Comparison of ENCODE assay signal across 16 cellular contexts in the genomic region with DNA sequence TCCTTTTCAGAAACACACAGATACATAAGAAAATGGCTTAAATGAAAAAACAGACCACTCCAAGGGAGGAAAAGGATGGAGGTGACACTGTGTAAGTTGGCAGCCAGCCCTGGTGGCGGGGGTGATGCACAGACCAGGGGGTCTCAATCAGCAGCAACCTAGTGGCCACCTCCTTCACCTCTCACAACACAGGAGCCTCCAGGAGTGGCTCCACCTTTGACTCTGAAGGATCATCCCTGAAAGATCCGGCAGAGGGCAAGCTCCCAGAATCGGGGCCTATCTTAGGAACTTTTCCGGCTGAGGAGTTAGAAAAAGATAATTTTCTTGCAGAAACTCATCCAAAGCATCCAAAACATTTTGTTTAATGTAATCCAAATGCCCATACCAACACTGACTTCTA. TPM values are rescaled to one million over a fixed set of nuclear protein-coding genes. Genes with fewer than 3 reads are reported as not detected.
A peak's percentile ranks its signal among the peaks of the same experiment; 100 is the strongest.
DNase-seq lines count a peak whose midpoint lies in the region; ATAC-seq and TF ChIP-seq lines count a peak whose summit lies in the region.
"Had no signal": no experiment of that assay in that cellular context is flagged by ENCODE, and none has a peak within 500 bp of the region (broad histone marks: within the 10 kb centered on the region; RNA-seq: fewer than 3 reads in every experiment).

No MANE protein-coding gene starts in this region.

- H3K36me3 ChIP-seq in heart left ventricle (no peaks in the 10 kb centered on the region), psoas muscle (ENCODE audit: insufficient read depth in 1 of 2, low read depth in 1 of 2) (no peaks in the 10 kb centered on the region), MG63 (no peaks in the 10 kb centered on the region)

- H3K4me3 ChIP-seq in heart left ventricle, result no peak overlapping the region
- H3K4me3 ChIP-seq in right cardiac atrium (ENCODE audit: low read length), result no peak overlapping the region
- H3K4me3 ChIP-seq in AG09309 (ENCODE audit: control insufficient read depth, low read depth, low read length), result no peak overlapping the region
- no peak overlapping the region for H3K4me3 ChIP-seq in psoas muscle
- H3K4me3 ChIP-seq in MG63, result no peak overlapping the region

- WGBS in heart left ventricle, 4 donors, result 58 to 82% (median 74%) methylated on average over 4 of the region's 4 CpGs
- WGBS in right cardiac atrium, result 78% methylated on average over 4 of the region's 4 CpGs
- 83 to 86% (median 83%) methylated on average over 4 of the region's 4 CpGs for WGBS in psoas muscle, 3 donors

- TF ChIP-seq POLR2A in heart left ventricle (IDR thresholded peaks at IDR 0.05), result no peak

- H3K27me3 Mint-ChIP-seq in WTC11 (ENCODE audit: low read depth), result peaks cover 16% of the 10 kb centered on the region

- ATAC-seq in heart left ventricle (peak in 3 of 4 donors; percentile 5 to 13 (median 12)), right cardiac atrium (no peak), WTC11 (peak; percentile 65), psoas muscle (no peak)

- H3K4me1 ChIP-seq in heart left ventricle, result peaks cover 0 to 27% (median 4%) of the 10 kb centered on the region in 12 donors
- H3K4me1 ChIP-seq in right cardiac atrium (ENCODE audit: control insufficient read depth, insufficient read depth, low read length), result no peaks in the 10 kb centered on the region
- peaks cover 23% of the 10 kb centered on the region for H3K4me1 ChIP-seq in psoas muscle

- no peaks in the 10 kb centered on the region for H3K36me3 Mint-ChIP-seq in WTC11

- no peaks in the 10 kb centered on the region for H3K9me3 ChIP-seq in heart left ventricle
- no peaks in the 10 kb centered on the region for H3K9me3 ChIP-seq in right cardiac atrium (ENCODE audit: control insufficient read depth, low read length)
- no peaks in the 10 kb centered on the region for H3K9me3 ChIP-seq in psoas muscle
- no peaks in the 10 kb centered on the region for H3K9me3 ChIP-seq in MG63

- H3K4me3 Mint-ChIP-seq in WTC11, result no peak overlapping the region
- H3K4me3 Mint-ChIP-seq: B cell; CD4-positive, alpha-beta T cell had no signal

- no peak overlapping the region for H3K27ac Mint-ChIP-seq in WTC11
- H3K27ac Mint-ChIP-seq: B cell; CD4-positive, alpha-beta T cell had no signal

- POLR2A ChIA-PET in WTC11 (lab: Charles Lee) (no interaction called here), GM10248 (lab: Yijun Ruan, JAX) (no interaction called here)

- intact Hi-C loops in heart left ventricle (cut with DNase I) (loop anchor here in 4 of 10 donors (5.0 to 10.0 kb wide), 2 partner anchors 33 to 45 kb away; no protein-coding TSS in a partner anchor), right cardiac atrium (cut with DNase I) (no loop called here), psoas muscle (cut with DNase I) (loop anchor here in 1 of 2 donors (10.0 kb wide), 1 partner anchor 355 kb away; no protein-coding TSS in a partner anchor)

- H3K9me3 Mint-ChIP-seq in WTC11, result no peaks in the 10 kb centered on the region
- H3K9me3 Mint-ChIP-seq: CD4-positive, alpha-beta T cell had no signal

- no peaks in the 10 kb centered on the region for H3K27me3 ChIP-seq in heart left ventricle
- peaks cover 2% of the 10 kb centered on the region for H3K27me3 ChIP-seq in right cardiac atrium (ENCODE audit: control insufficient read depth, insufficient read depth)
- no peaks in the 10 kb centered on the region for H3K27me3 ChIP-seq in psoas muscle (ENCODE audit: insufficient read depth in 3 of 3, low read length in 2 of 3)
- H3K27me3 ChIP-seq in MG63, result peaks cover 5% of the 10 kb centered on the region; the same call in 1 of the 2 replicates

- peaks cover 18% of the 10 kb centered on the region for H3K4me1 Mint-ChIP-seq in WTC11

- peak overlapping the region in 11 of 12 donors; percentile 7 to 95 (median 83) for H3K27ac ChIP-seq in heart left ventricle
- no peak overlapping the region for H3K27ac ChIP-seq in right cardiac atrium (ENCODE audit: low read length)
- peak overlapping the region; percentile 86 for H3K27ac ChIP-seq in psoas muscle
- H3K27ac ChIP-seq: 22Rv1 had no signal

- DNase-seq in heart left ventricle, result no peak
- DNase-seq in right cardiac atrium, result no peak
- no peak for DNase-seq in AG09309 (ENCODE audit: low read depth)
- DNase-seq in WTC11 (ENCODE audit: low spot score), result no peak
- no peak for DNase-seq in psoas muscle
- no peak for DNase-seq in MG63
- DNase-seq in NCI-H526 treated with DMSO at 0.1 percent for 48 hours (lab: John Stamatoyannopoulos, UW), result no peak
- DNase-seq in GM10248 (ENCODE audit: extremely low spot score), result no peak
- DNase-seq: Calu3; CD4-positive, alpha-beta T cell; DMS79 treated with DMSO at 0.1 percent for 48 hours; EL; GDM1; H7 had no signal

- CTCF ChIA-PET in WTC11 (lab: Charles Lee) (interaction anchor here (0.6 to 2.7 kb wide), 6 partner anchors 15 to 103 kb away, joined by 3 to 20 read pairs (median 5); no protein-coding TSS in a partner anchor), GM10248 (lab: Yijun Ruan, JAX) (interaction anchor here (1.7 to 2.7 kb wide), 2 partner anchors 32 to 99 kb away, joined by 4 to 7 read pairs; no protein-coding TSS in a partner anchor)

- TF ChIP-seq CTCF in heart left ventricle (IDR thresholded peaks at IDR 0.05), result no peak
- peak; percentile 32 for TF ChIP-seq CTCF in AG09309 (IDR thresholded peaks at IDR 0.05; ENCODE audit: control insufficient read depth, insufficient read depth, low read depth, low read length, missing control alignments)
- no peak for TF ChIP-seq CTCF in WTC11 (IDR thresholded peaks at IDR 0.05)
- TF ChIP-seq CTCF in psoas muscle (IDR thresholded peaks at IDR 0.05), result no peak
- TF ChIP-seq CTCF in GM10248 (IDR thresholded peaks at IDR 0.05; ENCODE audit: control extremely low read depth, extremely low read depth, low read depth, missing control alignments), result no peak

TF ChIP-seq in WTC11, 78 proteins besides CTCF, POLR2A, EP300 and RAD21 (continues in another document):
- TF ChIP-seq MYBL2 (CRISPR knock-in tag; IDR thresholded peaks at IDR 0.05), result no peak
- TF ChIP-seq FOXP1 (CRISPR knock-in tag; IDR thresholded peaks at IDR 0.05; ENCODE audit: borderline replicate concordance), result no peak
- TF ChIP-seq, protein P1, sequence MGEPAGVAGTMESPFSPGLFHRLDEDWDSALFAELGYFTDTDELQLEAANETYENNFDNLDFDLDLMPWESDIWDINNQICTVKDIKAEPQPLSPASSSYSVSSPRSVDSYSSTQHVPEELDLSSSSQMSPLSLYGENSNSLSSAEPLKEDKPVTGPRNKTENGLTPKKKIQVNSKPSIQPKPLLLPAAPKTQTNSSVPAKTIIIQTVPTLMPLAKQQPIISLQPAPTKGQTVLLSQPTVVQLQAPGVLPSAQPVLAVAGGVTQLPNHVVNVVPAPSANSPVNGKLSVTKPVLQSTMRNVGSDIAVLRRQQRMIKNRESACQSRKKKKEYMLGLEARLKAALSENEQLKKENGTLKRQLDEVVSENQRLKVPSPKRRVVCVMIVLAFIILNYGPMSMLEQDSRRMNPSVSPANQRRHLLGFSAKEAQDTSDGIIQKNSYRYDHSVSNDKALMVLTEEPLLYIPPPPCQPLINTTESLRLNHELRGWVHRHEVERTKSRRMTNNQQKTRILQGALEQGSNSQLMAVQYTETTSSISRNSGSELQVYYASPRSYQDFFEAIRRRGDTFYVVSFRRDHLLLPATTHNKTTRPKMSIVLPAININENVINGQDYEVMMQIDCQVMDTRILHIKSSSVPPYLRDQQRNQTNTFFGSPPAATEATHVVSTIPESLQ (CRISPR knock-in tag; IDR thresholded peaks at IDR 0.05), result no peak
- TF ChIP-seq, protein P2, sequence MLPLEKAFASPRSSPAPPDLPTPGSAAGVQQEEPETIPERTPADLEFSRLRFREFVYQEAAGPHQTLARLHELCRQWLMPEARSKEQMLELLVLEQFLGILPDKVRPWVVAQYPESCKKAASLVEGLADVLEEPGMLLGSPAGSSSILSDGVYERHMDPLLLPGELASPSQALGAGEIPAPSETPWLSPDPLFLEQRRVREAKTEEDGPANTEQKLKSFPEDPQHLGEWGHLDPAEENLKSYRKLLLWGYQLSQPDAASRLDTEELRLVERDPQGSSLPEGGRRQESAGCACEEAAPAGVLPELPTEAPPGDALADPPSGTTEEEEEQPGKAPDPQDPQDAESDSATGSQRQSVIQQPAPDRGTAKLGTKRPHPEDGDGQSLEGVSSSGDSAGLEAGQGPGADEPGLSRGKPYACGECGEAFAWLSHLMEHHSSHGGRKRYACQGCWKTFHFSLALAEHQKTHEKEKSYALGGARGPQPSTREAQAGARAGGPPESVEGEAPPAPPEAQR (CRISPR knock-in tag; IDR thresholded peaks at IDR 0.05), result no peak
- TF ChIP-seq, protein P3, sequence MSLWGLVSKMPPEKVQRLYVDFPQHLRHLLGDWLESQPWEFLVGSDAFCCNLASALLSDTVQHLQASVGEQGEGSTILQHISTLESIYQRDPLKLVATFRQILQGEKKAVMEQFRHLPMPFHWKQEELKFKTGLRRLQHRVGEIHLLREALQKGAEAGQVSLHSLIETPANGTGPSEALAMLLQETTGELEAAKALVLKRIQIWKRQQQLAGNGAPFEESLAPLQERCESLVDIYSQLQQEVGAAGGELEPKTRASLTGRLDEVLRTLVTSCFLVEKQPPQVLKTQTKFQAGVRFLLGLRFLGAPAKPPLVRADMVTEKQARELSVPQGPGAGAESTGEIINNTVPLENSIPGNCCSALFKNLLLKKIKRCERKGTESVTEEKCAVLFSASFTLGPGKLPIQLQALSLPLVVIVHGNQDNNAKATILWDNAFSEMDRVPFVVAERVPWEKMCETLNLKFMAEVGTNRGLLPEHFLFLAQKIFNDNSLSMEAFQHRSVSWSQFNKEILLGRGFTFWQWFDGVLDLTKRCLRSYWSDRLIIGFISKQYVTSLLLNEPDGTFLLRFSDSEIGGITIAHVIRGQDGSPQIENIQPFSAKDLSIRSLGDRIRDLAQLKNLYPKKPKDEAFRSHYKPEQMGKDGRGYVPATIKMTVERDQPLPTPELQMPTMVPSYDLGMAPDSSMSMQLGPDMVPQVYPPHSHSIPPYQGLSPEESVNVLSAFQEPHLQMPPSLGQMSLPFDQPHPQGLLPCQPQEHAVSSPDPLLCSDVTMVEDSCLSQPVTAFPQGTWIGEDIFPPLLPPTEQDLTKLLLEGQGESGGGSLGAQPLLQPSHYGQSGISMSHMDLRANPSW (CRISPR knock-in tag; conservative IDR thresholded peaks at IDR 0.05; ENCODE audit: low read depth), result no peak
- TF ChIP-seq GTF2I (CRISPR knock-in tag; conservative IDR thresholded peaks at IDR 0.05), result no peak

RNA-seq across cellular contexts. Expression of a gene that starts 51.2 kb away (rescaled TPM):
- total RNA-seq in heart left ventricle (100 to 1,000 TPM; 204 to 406 (median 342) TPM), right cardiac atrium (10 to 100 TPM in 3 of 4 donors, 1 to 10 TPM in 1; 8.8 to 26.5 (median 17.6) TPM), WTC11 (2021) (6.3 to 6.8 TPM (median 6.4 TPM) in 3 replicates), psoas muscle (10 to 100 TPM; 37.1 to 75.3 (median 54.3) TPM)
- polyA plus RNA-seq in heart left ventricle (100 to 1,000 TPM; 157 to 194 TPM), right cardiac atrium (34.6 TPM), psoas muscle (10 to 100 TPM; 15.6 to 67.1 (median 43.5) TPM)
- total RNA-seq in MG63 (2014; rRNA removed; shearing (Covaris generic); ENCODE audit: low replicate concordance), result 52.0 and 73.4 TPM in 2 replicates

Comparison
In these comparisons a context has a peak if more than half of its experiments do, and no peak if none do; other contexts are left out.
1. ATAC-seq: peak in heart left ventricle (3 of 4) and WTC11 (single experiment); none in right cardiac atrium (0 of 2) and psoas muscle (0 of 4).